ENCODE assay signal across 30 cellular contexts in the genomic region with DNA sequence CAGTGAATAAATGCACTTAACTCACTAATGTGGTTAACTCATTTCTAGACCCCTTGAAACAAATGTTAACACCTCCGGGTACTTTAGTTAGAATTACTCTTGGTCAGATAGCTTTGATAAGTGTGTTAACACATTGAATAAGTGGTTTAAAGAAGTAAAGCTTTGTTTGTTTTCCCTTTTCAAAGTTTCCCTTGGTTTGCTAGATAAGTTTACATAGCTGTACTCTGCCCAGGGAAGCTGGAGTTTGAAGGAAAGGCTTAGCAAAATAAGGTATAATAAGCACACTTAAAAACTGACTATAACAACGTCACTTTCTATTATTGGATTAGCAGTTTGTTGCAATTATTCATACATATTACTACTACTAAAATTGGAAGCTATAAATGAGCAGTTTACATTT.
"Had no signal": no experiment of that assay in that cellular context is flagged by ENCODE, and none has a peak within 500 bp of the region (broad histone marks: within the 10 kb centered on the region; RNA-seq: fewer than 3 reads in every experiment).

No MANE protein-coding gene starts in this region.

- H3K9me3 ChIP-seq: adrenal gland, body of pancreas, esophagus muscularis mucosa, gastrocnemius medialis had no signal

- H3K27ac ChIP-seq: adrenal gland, body of pancreas, esophagus muscularis mucosa, foreskin keratinocyte, gastrocnemius medialis had no signal

- H3K36me3 ChIP-seq: adrenal gland, esophagus muscularis mucosa, gastrocnemius medialis had no signal

- H3K4me1 ChIP-seq: adrenal gland, body of pancreas, esophagus muscularis mucosa, foreskin keratinocyte, gastrocnemius medialis had no signal

- H3K27me3 ChIP-seq: adrenal gland, body of pancreas, esophagus muscularis mucosa, foreskin keratinocyte, gastrocnemius medialis had no signal

- DNase-seq: activated CD4-positive, alpha-beta memory T cell treated with anti-CD3 and anti-CD28 coated beads for 36 hours; activated CD4-positive, alpha-beta T cell treated with anti-CD3 and anti-CD28 coated beads for 36 hours; activated CD4-positive, alpha-beta T cell treated with anti-CD3 and anti-CD28 coated beads, Interleukin-2, amount 10 ng/mL, durations not matched to agents 24 days and 14 days; activated CD4-positive, CD25-positive, alpha-beta regulatory T cell; activated CD4-positive, CD25-positive, alpha-beta regulatory T cell treated with anti-CD3 and anti-CD28 coated beads, Interleukin-2, amount 50 U/mL, for 72 hours; activated CD8-positive, alpha-beta memory T cell treated with anti-CD3 and anti-CD28 coated beads, Interleukin-2, amount 10 ng/mL, durations not matched to agents 7 days and 5 days; activated CD8-positive, alpha-beta memory T cell treated with anti-CD3 and anti-CD28 coated beads, Interleukin-2, amount 50 U/mL, for 4 hours; activated CD8-positive, alpha-beta T cell treated with anti-CD3 and anti-CD28 coated beads, Interleukin-2, amount 10 ng/mL, durations not matched to agents 7 days and 5 days; activated effector memory CD4-positive, alpha-beta T cell treated with anti-CD3 and anti-CD28 coated beads, Interleukin-2, amount 50 U/mL, for 16 hours; activated naive CD4-positive, alpha-beta T cell treated with anti-CD3 and anti-CD28 coated beads for 36 hours; activated naive CD8-positive, alpha-beta T cell treated with anti-CD3 and anti-CD28 coated beads for 36 hours; activated naive CD8-positive, alpha-beta T cell treated with anti-CD3 and anti-CD28 coated beads, Interleukin-2, amount 50 U/mL, for 24 hours; activated T-cell treated with anti-CD3 and anti-CD28 coated beads, Interleukin-2, amount 50 U/mL, for 1 hour; activated T-cell treated with anti-CD3 and anti-CD28 coated beads, Interleukin-2, amount 50 U/mL, for 48 hours; adrenal gland; amygdala; aorta; body of pancreas; caudate nucleus; cortex of kidney; dermis blood vessel endothelial cell; effector CD4-positive, alpha-beta T cell; effector memory CD8-positive, alpha-beta T cell; erythroblast; foreskin keratinocyte; gastrocnemius medialis; glutamatergic neuron; T-helper 1 cell; T-helper 17 cell had no signal

- H3K4me3 ChIP-seq: adrenal gland, body of pancreas, esophagus muscularis mucosa, gastrocnemius medialis had no signal

- ATAC-seq: activated CD4-positive, alpha-beta T cell treated with anti-CD3 and anti-CD28 coated beads for 36 hours; activated CD8-positive, alpha-beta memory T cell treated with anti-CD3 and anti-CD28 coated beads, Interleukin-2, amount 10 ng/mL, durations not matched to agents 7 days and 5 days; activated CD8-positive, alpha-beta T cell treated with anti-CD3 and anti-CD28 coated beads, Interleukin-2, amount 10 ng/mL, durations not matched to agents 7 days and 5 days; activated naive CD8-positive, alpha-beta T cell treated with anti-CD3 and anti-CD28 coated beads, Interleukin-2, amount 50 U/mL, for 24 hours; body of pancreas; effector memory CD8-positive, alpha-beta T cell; foreskin keratinocyte; gastrocnemius medialis; T-helper 17 cell had no signal
